ENCODE assay signal across 16 cellular contexts in genomic region chr12:97075583-97076268, GRCh38.
A peak's percentile ranks its signal among the peaks of the same experiment; 100 is the strongest.
DNase-seq lines count a peak whose midpoint lies in the region; ATAC-seq and TF ChIP-seq lines count a peak whose summit lies in the region.
"Had no signal": no experiment of that assay in that cellular context is flagged by ENCODE, and none has a peak within 500 bp of the region (broad histone marks: within the 10 kb centered on the region; RNA-seq: fewer than 3 reads in every experiment).

No MANE protein-coding gene starts in this region.

- no peaks in the 10 kb centered on the region for H3K36me3 Mint-ChIP-seq in progenitor cell of endocrine pancreas (ENCODE audit: insufficient read depth)

- TF ChIP-seq POLR2A in breast epithelium (IDR thresholded peaks at IDR 0.05) = no peak

- TF ChIP-seq CTCF in breast epithelium (IDR thresholded peaks at IDR 0.05) (no peak), progenitor cell of endocrine pancreas (IDR thresholded peaks at IDR 0.05; ENCODE audit: unreplicated experiment) (no peak)

- no peaks in the 10 kb centered on the region for H3K9me3 ChIP-seq in breast epithelium
- H3K9me3 ChIP-seq: spleen, stomach had no signal

- H3K4me3 ChIP-seq in H7 (ENCODE audit: insufficient read depth, low read depth, low read length) = no peak overlapping the region
- peak overlapping the region in 1 of 3 donors; percentile 37 for H3K4me3 ChIP-seq in breast epithelium
- H3K4me3 ChIP-seq: cardiac muscle cell, spleen, stomach had no signal

- H3K4me1 Mint-ChIP-seq in progenitor cell of endocrine pancreas (ENCODE audit: low read depth) = peaks cover 15% of the 10 kb centered on the region

- ATAC-seq in HG03095 (IDR thresholded peaks at IDR 0.05; ENCODE audit: unreplicated experiment) = no peak
- no peak for ATAC-seq in GM18873 (IDR thresholded peaks at IDR 0.05; ENCODE audit: low FRiP score, unreplicated experiment)

- peak overlapping the region; percentile 93 for H3K27ac Mint-ChIP-seq in progenitor cell of endocrine pancreas

- H3K4me1 ChIP-seq in breast epithelium = no peaks in the 10 kb centered on the region
- H3K4me1 ChIP-seq: spleen, stomach had no signal

- H3K4me3 Mint-ChIP-seq in progenitor cell of endocrine pancreas (ENCODE audit: low read depth) = no peak overlapping the region

- peak; percentile 6 for DNase-seq in H7
- no peak for DNase-seq in breast epithelium (ENCODE audit: low spot score in 2 of 2)
- DNase-seq in iris pigment epithelial cell (ENCODE audit: low read depth) = peak; percentile 9
- DNase-seq in progenitor cell of endocrine pancreas (ENCODE audit: low spot score, unreplicated experiment) = no peak
- no peak for DNase-seq in inferior parietal cortex (ENCODE audit: extremely low spot score)
- DNase-seq in activated CD4-positive, alpha-beta T cell treated with anti-CD3 and anti-CD28 coated beads for 1 hour = no peak
- DNase-seq: activated CD4-positive, CD25-positive, alpha-beta regulatory T cell; activated naive CD4-positive, alpha-beta T cell treated with Interleukin-2 at 50 U/mL for 16 hours; AML-193; NCI-H1417; OCI-M1; spleen; stomach had no signal

- intact Hi-C loops in breast epithelium (cut with DNase I; ENCODE audit: low total_unique reads) = no loop called here

- no peaks in the 10 kb centered on the region for H3K27me3 Mint-ChIP-seq in progenitor cell of endocrine pancreas

- H3K27me3 ChIP-seq in H7 (ENCODE audit: control insufficient read depth, insufficient read depth, low read length) (no peaks in the 10 kb centered on the region), breast epithelium (no peaks in the 10 kb centered on the region)
- H3K27me3 ChIP-seq: cardiac muscle cell, stomach had no signal

- H3K36me3 ChIP-seq in H7 (replicated peaks; ENCODE audit: control insufficient read depth, insufficient read depth, low read length) (no peaks in the 10 kb centered on the region), breast epithelium (no peaks in the 10 kb centered on the region)
- H3K36me3 ChIP-seq: cardiac muscle cell, spleen, stomach had no signal

- H3K27ac ChIP-seq in breast epithelium = peak overlapping the region; percentile 0 to 21
- H3K27ac ChIP-seq: cardiac muscle cell, spleen, stomach had no signal

- H3K9me3 Mint-ChIP-seq in progenitor cell of endocrine pancreas (ENCODE audit: low read depth) = no peaks in the 10 kb centered on the region

Comparison
In these comparisons a context has a peak if more than half of its experiments do, and no peak if none do; other contexts are left out.
1. DNase-seq: peak in H7 (single experiment) and iris pigment epithelial cell (single experiment); none in breast epithelium (0 of 2), progenitor cell of endocrine pancreas (single experiment), inferior parietal cortex (single experiment) and activated CD4-positive, alpha-beta T cell treated with anti-CD3 and anti-CD28 coated beads for 1 hour (single experiment).